Comparison of ENCODE assay signal across 12 cellular contexts in genomic region chr18:58297198-58297597, GRCh38.
DNase-seq lines count a peak whose midpoint lies in the region; ATAC-seq lines count a peak whose summit lies in the region.
"Had no signal": no experiment of that assay in that cellular context is flagged by ENCODE, and none has a peak within 500 bp of the region (broad histone marks: within the 10 kb centered on the region; RNA-seq: fewer than 3 reads in every experiment).

No MANE protein-coding gene starts in this region.

- no peak for DNase-seq in activated naive CD4-positive, alpha-beta T cell treated with anti-CD3 and anti-CD28 coated beads, Interleukin-2, amount 50 U/mL, for 72 hours (ENCODE audit: low spot score in 2 of 2)
- no peak for DNase-seq in activated naive CD4-positive, alpha-beta T cell treated with anti-CD3 and anti-CD28 coated beads, Interleukin-2, amount 50 U/mL, for 16 hours
- DNase-seq in T1000 (lab: John Stamatoyannopoulos, UW) (peak; percentile 5), fibroblast of peridontal ligament (ENCODE audit: extremely low read depth) (peak; percentile 28), SKM-1 treated with dmso at 0.1 percent for 144 hours (lab: John Stamatoyannopoulos, UW; ENCODE audit: unreplicated experiment) (no peak)
- no peak for DNase-seq in stimulated activated naive CD8-positive, alpha-beta T cell treated with anti-CD3 and anti-CD28 coated beads, Interleukin-15, Interleukin-2, amounts not matched to agents 100 U/mL and 50 U/mL, for 24 hours
- DNase-seq: foreskin fibroblast, MG63, NCI-H1930, NCI-H774 had no signal

- ATAC-seq in activated naive CD4-positive, alpha-beta T cell treated with anti-CD3 and anti-CD28 coated beads, Interleukin-2, amount 50 U/mL, for 72 hours, result peak; percentile 90 to 93
- peak; percentile 81 for ATAC-seq in stimulated activated naive CD8-positive, alpha-beta T cell treated with anti-CD3 and anti-CD28 coated beads, Interleukin-15, Interleukin-2, amounts not matched to agents 100 U/mL and 50 U/mL, for 24 hours
- no peak for ATAC-seq in HG02610 (IDR thresholded peaks at IDR 0.05; ENCODE audit: unreplicated experiment)
- ATAC-seq in esophagus mucosa, result no peak

- no peaks in the 10 kb centered on the region for H3K9me3 Mint-ChIP-seq in activated naive CD4-positive, alpha-beta T cell treated with anti-CD3 and anti-CD28 coated beads, Interleukin-2, amount 50 U/mL, for 72 hours

- H3K27ac Mint-ChIP-seq in activated naive CD4-positive, alpha-beta T cell treated with anti-CD3 and anti-CD28 coated beads, Interleukin-2, amount 50 U/mL, for 72 hours, result no peak overlapping the region

- H3K36me3 Mint-ChIP-seq in activated naive CD4-positive, alpha-beta T cell treated with anti-CD3 and anti-CD28 coated beads, Interleukin-2, amount 50 U/mL, for 72 hours, result no peaks in the 10 kb centered on the region

Comparison
In these comparisons a context has a peak if more than half of its experiments do, and no peak if none do; other contexts are left out.
1. ATAC-seq: peak in activated naive CD4-positive, alpha-beta T cell treated with anti-CD3 and anti-CD28 coated beads, Interleukin-2, amount 50 U/mL, for 72 hours (2 of 2) and stimulated activated naive CD8-positive, alpha-beta T cell treated with anti-CD3 and anti-CD28 coated beads, Interleukin-15, Interleukin-2, amounts not matched to agents 100 U/mL and 50 U/mL, for 24 hours (single experiment); none in HG02610 (single experiment) and esophagus mucosa (single experiment).
2. DNase-seq: peak in T1000 (single experiment) and fibroblast of peridontal ligament (single experiment); none in activated naive CD4-positive, alpha-beta T cell treated with anti-CD3 and anti-CD28 coated beads, Interleukin-2, amount 50 U/mL, for 72 hours (0 of 2), activated naive CD4-positive, alpha-beta T cell treated with anti-CD3 and anti-CD28 coated beads, Interleukin-2, amount 50 U/mL, for 16 hours (single experiment), stimulated activated naive CD8-positive, alpha-beta T cell treated with anti-CD3 and anti-CD28 coated beads, Interleukin-15, Interleukin-2, amounts not matched to agents 100 U/mL and 50 U/mL, for 24 hours (single experiment) and SKM-1 treated with dmso at 0.1 percent for 144 hours (single experiment).